In the genomic region with DNA sequence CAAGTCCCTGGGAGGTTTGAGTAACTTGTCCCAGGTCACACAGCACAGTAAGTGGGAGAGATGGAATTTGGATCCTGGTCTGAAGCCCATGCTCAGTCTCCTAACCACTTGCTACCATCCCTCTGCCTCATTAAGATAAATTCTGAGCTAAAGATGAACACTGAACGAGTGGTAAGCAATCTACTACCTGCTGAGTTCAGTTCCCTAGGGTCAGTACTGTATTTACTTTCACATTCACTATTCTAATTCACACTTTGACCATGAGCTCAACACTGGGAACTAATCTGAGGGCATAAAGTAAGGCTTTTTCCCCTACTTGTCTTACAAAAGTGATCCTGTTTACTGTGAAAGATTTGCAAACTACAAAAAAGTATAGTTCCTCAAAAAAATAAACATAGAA, we compare ENCODE assay signal across 12 cellular contexts. TPM values are rescaled to one million over a fixed set of nuclear protein-coding genes. Genes with fewer than 3 reads are reported as not detected.
DNase-seq lines count a peak whose midpoint lies in the region; ATAC-seq, FAIRE-seq and TF ChIP-seq lines count a peak whose summit lies in the region.
"Had no signal": no experiment of that assay in that cellular context is flagged by ENCODE, and none has a peak within 500 bp of the region (broad histone marks: within the 10 kb centered on the region; RNA-seq: fewer than 3 reads in every experiment).

No MANE protein-coding gene starts in this region.

- H3K27me3 Mint-ChIP-seq in activated naive CD8-positive, alpha-beta T cell = no peaks in the 10 kb centered on the region
- H3K27me3 Mint-ChIP-seq in activated naive CD8-positive, alpha-beta T cell treated with anti-CD3 and anti-CD28 coated beads for 36 hours = no peaks in the 10 kb centered on the region

- ATAC-seq in HG02571 (IDR thresholded peaks at IDR 0.05; ENCODE audit: unreplicated experiment) (peak; percentile 38), HG03457 (IDR thresholded peaks at IDR 0.05; ENCODE audit: unreplicated experiment) (peak; percentile 47)
- ATAC-seq: mucosa of descending colon had no signal

- BruUV-seq in OCI-LY7 (replicated peaks; lab: Mats Ljungman, UMichigan) = no TSS peak

- peaks cover 16% of the 10 kb centered on the region; the same call in 1 of the 2 replicates for H4K20me1 ChIP-seq in OCI-LY7 (ENCODE audit: insufficient read depth, low read length)

- H2AFZ ChIP-seq in OCI-LY7 (ENCODE audit: low read length) = no peak overlapping the region

- H3K4me1 ChIP-seq in small intestine (ENCODE audit: control insufficient read depth in 2 of 2, insufficient read depth in 1 of 2, low read depth in 1 of 2, low read length in 1 of 2) (peaks cover 0 to 12% of the 10 kb centered on the region in 2 donors), left ventricle myocardium inferior (peaks cover 51% of the 10 kb centered on the region), OCI-LY7 (ENCODE audit: insufficient read depth, low read length, poor library complexity, severe bottlenecking) (peaks cover 24% of the 10 kb centered on the region)

- H3K4me3 ChIP-seq in small intestine (ENCODE audit: low read depth in 1 of 2, low read length in 2 of 2) (no peak overlapping the region), left ventricle myocardium inferior (no peak overlapping the region), OCI-LY7 (ENCODE audit: low read depth, low read length, poor library complexity, severe bottlenecking) (no peak overlapping the region)
- H3K4me3 ChIP-seq: colonic mucosa, mucosa of descending colon had no signal

- no peak overlapping the region for H3K27ac Mint-ChIP-seq in activated naive CD8-positive, alpha-beta T cell
- H3K27ac Mint-ChIP-seq in activated naive CD8-positive, alpha-beta T cell treated with anti-CD3 and anti-CD28 coated beads for 36 hours = no peak overlapping the region

- CTCF ChIA-PET in OCI-LY7 (lab: Charles Lee; ENCODE audit: unreplicated experiment) = interaction anchor here (0.6 kb wide), 1 partner anchor 34 kb away, joined by 3 read pairs; no protein-coding TSS in a partner anchor

- no peaks in the 10 kb centered on the region for H3K36me3 Mint-ChIP-seq in activated naive CD8-positive, alpha-beta T cell
- peaks cover 9% of the 10 kb centered on the region for H3K36me3 Mint-ChIP-seq in activated naive CD8-positive, alpha-beta T cell treated with anti-CD3 and anti-CD28 coated beads for 36 hours

- intact Hi-C loops in left ventricle myocardium inferior (cut with micrococcal nuclease) (no loop called here), OCI-LY7 (cut with micrococcal nuclease; ENCODE audit: unreplicated experiment) (loop anchor here (5.0 kb wide), 1 partner anchor 68 kb away; no protein-coding TSS in a partner anchor)

- H3K27me3 ChIP-seq in small intestine (ENCODE audit: control insufficient read depth in 2 of 2, insufficient read depth in 2 of 2, low read length in 2 of 2) (no peaks in the 10 kb centered on the region), left ventricle myocardium inferior (ENCODE audit: low read depth) (no peaks in the 10 kb centered on the region)
- H3K27me3 ChIP-seq: colonic mucosa had no signal

- no peaks in the 10 kb centered on the region for H3K36me3 ChIP-seq in small intestine (ENCODE audit: control insufficient read depth in 2 of 2, insufficient read depth in 2 of 2, low read length in 2 of 2)
- H3K36me3 ChIP-seq in left ventricle myocardium inferior = peaks cover 5% of the 10 kb centered on the region
- peaks cover 10% of the 10 kb centered on the region; the same call in 1 of the 2 replicates for H3K36me3 ChIP-seq in OCI-LY7 (ENCODE audit: insufficient read depth, low read length)
- H3K36me3 ChIP-seq: colonic mucosa had no signal

- no peaks in the 10 kb centered on the region for H3K9me3 Mint-ChIP-seq in activated naive CD8-positive, alpha-beta T cell (ENCODE audit: low read depth)
- no peaks in the 10 kb centered on the region for H3K9me3 Mint-ChIP-seq in activated naive CD8-positive, alpha-beta T cell treated with anti-CD3 and anti-CD28 coated beads for 36 hours

- H3K4me3 Mint-ChIP-seq in activated naive CD8-positive, alpha-beta T cell = peak overlapping the region; percentile 82
- H3K4me3 Mint-ChIP-seq in activated naive CD8-positive, alpha-beta T cell treated with anti-CD3 and anti-CD28 coated beads for 36 hours = no peak overlapping the region

- no peaks in the 10 kb centered on the region for H3K9me2 ChIP-seq in OCI-LY7 (ENCODE audit: insufficient read depth, low read length)

- no peak for DNase-seq in activated naive CD8-positive, alpha-beta T cell treated with anti-CD3 and anti-CD28 coated beads for 36 hours
- peak; percentile 23 for DNase-seq in small intestine
- DNase-seq in COLO829 (ENCODE audit: low spot score) = no peak
- DNase-seq in left ventricle myocardium inferior = no peak
- no peak for DNase-seq in OCI-LY7 (ENCODE audit: low spot score)
- DNase-seq: colonic mucosa, mucosa of descending colon, NCI-H1694 treated with DMSO at 0.1 percent for 48 hours had no signal

- H3K79me2 ChIP-seq in OCI-LY7 (ENCODE audit: insufficient read depth, low read depth, low read length) = peaks cover 35% of the 10 kb centered on the region

- H3K4me2 ChIP-seq in OCI-LY7 (ENCODE audit: low read length) = no peak overlapping the region

- H3K27ac ChIP-seq in small intestine (ENCODE audit: low read depth in 1 of 2, low read length in 1 of 2) (no peak overlapping the region), left ventricle myocardium inferior (replicated peaks) (no peak overlapping the region), OCI-LY7 (ENCODE audit: low read depth, low read length, poor library complexity, severe bottlenecking) (no peak overlapping the region)
- H3K27ac ChIP-seq: colonic mucosa had no signal

- peaks cover 20% of the 10 kb centered on the region for H3K4me1 Mint-ChIP-seq in activated naive CD8-positive, alpha-beta T cell (ENCODE audit: low read depth)
- peaks cover 25% of the 10 kb centered on the region for H3K4me1 Mint-ChIP-seq in activated naive CD8-positive, alpha-beta T cell treated with anti-CD3 and anti-CD28 coated beads for 36 hours

- 4 to 38% (median 22%) methylated on average over 1 of the region's 1 CpG for WGBS in small intestine, 3 donors

- no peak for FAIRE-seq in small intestine (lab: Jason Lieb, UNC)

- POLR2A ChIA-PET in OCI-LY7 (lab: Charles Lee) = interaction anchor here (1.1 kb wide), 2 partner anchors 11 to 26 kb away, joined by 3 to 4 read pairs; no protein-coding TSS in a partner anchor

- TF ChIP-seq CTCF in left ventricle myocardium inferior (IDR thresholded peaks at IDR 0.05; ENCODE audit: borderline replicate concordance) (no peak), OCI-LY7 (conservative IDR thresholded peaks at IDR 0.05; ENCODE audit: low read length) (no peak)

- H3K9me3 ChIP-seq in small intestine (ENCODE audit: control insufficient read depth, low read depth) (no peaks in the 10 kb centered on the region), left ventricle myocardium inferior (replicated peaks) (no peaks in the 10 kb centered on the region), OCI-LY7 (ENCODE audit: low read length) (no peaks in the 10 kb centered on the region)
- H3K9me3 ChIP-seq: colonic mucosa, mucosa of descending colon had no signal

RNA-seq across cellular contexts. Expression of a gene that starts 2.4 kb away (rescaled TPM):
- total RNA-seq in activated naive CD8-positive, alpha-beta T cell treated with anti-CD3 and anti-CD28 coated beads for 36 hours = 10 to 100 TPM; 48.4 to 50.1 TPM
- polyA plus RNA-seq in small intestine = 10 to 100 TPM; 32.5 to 51.9 (median 34.2) TPM
- 80.4 TPM for total RNA-seq in left ventricle myocardium inferior
- 37.3 and 39.7 TPM in 2 replicates for total RNA-seq in OCI-LY7 (2014; rRNA removed; shearing (Covaris generic))
- 40.3 and 44.5 TPM in 2 replicates for total RNA-seq in OCI-LY7 (2022)

RNA-seq across cellular contexts. Expression of a gene that starts 2.6 kb away (rescaled TPM):
- 100 to 1,000 TPM; 156 to 158 TPM for total RNA-seq in activated naive CD8-positive, alpha-beta T cell treated with anti-CD3 and anti-CD28 coated beads for 36 hours
- 10 to 100 TPM; 46.7 to 64.9 (median 58.4) TPM for polyA plus RNA-seq in small intestine
- total RNA-seq in left ventricle myocardium inferior (45.1 TPM), OCI-LY7 (2022) (81.1 and 96.2 TPM in 2 replicates)
- 59.1 and 61.4 TPM in 2 replicates for total RNA-seq in OCI-LY7 (2014; rRNA removed; shearing (Covaris generic))

RNA-seq across cellular contexts. Expression of a gene that starts 45.1 kb away (rescaled TPM):
- total RNA-seq in activated naive CD8-positive, alpha-beta T cell treated with anti-CD3 and anti-CD28 coated beads for 36 hours = not detected
- under 1 TPM in 1 of 3 donors, not detected in 2; 0.07 TPM for polyA plus RNA-seq in small intestine
- not detected for total RNA-seq in left ventricle myocardium inferior
- not detected in 2 replicates for total RNA-seq in OCI-LY7 (2014; rRNA removed; shearing (Covaris generic))
- total RNA-seq in OCI-LY7 (2022) = not detected in 2 replicates
- total RNA-seq: colonic mucosa, SK-MEL-5 had no signal
